ENCODE assay signal across 9 cellular contexts in genomic region chr1:53198241-53198651, GRCh38. TPM values are rescaled to one million over a fixed set of nuclear protein-coding genes. Genes with fewer than 3 reads are reported as not detected.
A peak's percentile ranks its signal among the peaks of the same experiment; 100 is the strongest.
DNase-seq lines count a peak whose midpoint lies in the region; ATAC-seq and TF ChIP-seq lines count a peak whose summit lies in the region.
"Had no signal": no experiment of that assay in that cellular context is flagged by ENCODE, and none has a peak within 500 bp of the region (broad histone marks: within the 10 kb centered on the region; RNA-seq: fewer than 3 reads in every experiment).

No MANE protein-coding gene starts in this region.

- TF ChIP-seq CTCF in SU-DHL-6 (IDR thresholded peaks at IDR 0.05; ENCODE audit: insufficient read depth, low read length, poor library complexity, severe bottlenecking) (no peak), fibroblast of pulmonary artery (IDR thresholded peaks at IDR 0.05; ENCODE audit: low read length, missing control alignments) (no peak), psoas muscle (IDR thresholded peaks at IDR 0.05) (no peak)

- H3K9me3 ChIP-seq in SU-DHL-6 (ENCODE audit: insufficient read depth, low read length) (no peaks in the 10 kb centered on the region), psoas muscle (no peaks in the 10 kb centered on the region)

- H2AFZ ChIP-seq in SU-DHL-6 (ENCODE audit: low read depth, low read length, severe bottlenecking): no peak overlapping the region

- H3F3A ChIP-seq in SU-DHL-6 (ENCODE audit: insufficient read depth): peaks cover 3% of the 10 kb centered on the region; the same call in 1 of the 2 replicates

- H3K9ac ChIP-seq in SU-DHL-6 (ENCODE audit: low read length): no peak overlapping the region

- peak; percentile 57 to 68 (median 66) for ATAC-seq in psoas muscle

- H3K36me3 ChIP-seq in SU-DHL-6 (ENCODE audit: low read length): peaks cover 9% of the 10 kb centered on the region
- peaks cover 4 to 28% of the 10 kb centered on the region in 2 donors for H3K36me3 ChIP-seq in psoas muscle (ENCODE audit: insufficient read depth in 1 of 2, low read depth in 1 of 2)

- intact Hi-C loops in psoas muscle (cut with DNase I): loop anchor here (5.0 to 10.0 kb wide), 2 partner anchors 39 to 183 kb away; partner anchors contain the start of gene MAGOH (in 1 of the 2)

- H3K27ac ChIP-seq in SU-DHL-6 (ENCODE audit: low read depth, low read length) (no peak overlapping the region), psoas muscle (peak overlapping the region; percentile 98)

- WGBS in psoas muscle, 3 donors: 25 to 43% (median 30%) methylated on average over 4 of the region's 4 CpGs

- DNase-seq in DMS 273 treated with DMSO at 0.1 percent for 48 hours (lab: John Stamatoyannopoulos, UW) (peak; percentile 20), fibroblast of pulmonary artery (ENCODE audit: low read depth) (peak; percentile 26), psoas muscle (no peak), CD1c-positive myeloid dendritic cell (ENCODE audit: extremely low spot score) (no peak), NCI-H1105 treated with DMSO at 0.1 percent for 48 hours (lab: John Stamatoyannopoulos, UW) (no peak), NCI-H2227 treated with DMSO at 0.1 percent for 48 hours (lab: John Stamatoyannopoulos, UW) (no peak)
- no peak for DNase-seq in activated CD4-positive, alpha-beta T cell treated with anti-CD3 and anti-CD28 coated beads, Interleukin-2, amount 50 U/mL, for 4 hours
- DNase-seq: NCI-H1436 had no signal

- no peaks in the 10 kb centered on the region for H3K27me3 ChIP-seq in SU-DHL-6 (ENCODE audit: low read length)
- no peaks in the 10 kb centered on the region for H3K27me3 ChIP-seq in psoas muscle (ENCODE audit: insufficient read depth in 3 of 3, low read length in 2 of 3)

- H3K4me2 ChIP-seq in SU-DHL-6 (ENCODE audit: low read depth, low read length, poor library complexity, severe bottlenecking): peak overlapping the region; percentile 90

- H3K4me3 ChIP-seq in SU-DHL-6 (ENCODE audit: insufficient read depth, low read length, poor library complexity, severe bottlenecking) (no peak overlapping the region), fibroblast of pulmonary artery (replicated peaks; ENCODE audit: low read depth, low read length) (no peak overlapping the region), psoas muscle (peak overlapping the region; percentile 93)

- H3K9me2 ChIP-seq in SU-DHL-6 (replicated peaks; ENCODE audit: insufficient read depth, low read length): no peaks in the 10 kb centered on the region

- H3K79me2 ChIP-seq in SU-DHL-6 (ENCODE audit: insufficient read depth, low read length): no peaks in the 10 kb centered on the region

- no peaks in the 10 kb centered on the region for H4K20me1 ChIP-seq in SU-DHL-6 (ENCODE audit: low read depth, low read length)

- H3K4me1 ChIP-seq in psoas muscle: peaks cover 31% of the 10 kb centered on the region

RNA-seq across cellular contexts. Expression of gene CPT2, which starts 1.6 kb away (rescaled TPM):
- total RNA-seq in psoas muscle: 10 to 100 TPM; 18.7 to 31.6 (median 22.2) TPM
- polyA plus RNA-seq in psoas muscle: 10 to 100 TPM in 1 of 3 donors, 1 to 10 TPM in 2; 8.1 to 16.8 (median 8.9) TPM

RNA-seq across cellular contexts. Expression of gene CZIB, which starts 22.2 kb away (rescaled TPM):
- 10 to 100 TPM; 50.0 to 57.3 (median 54.2) TPM for total RNA-seq in psoas muscle
- 10 to 100 TPM; 47.8 to 70.9 (median 49.3) TPM for polyA plus RNA-seq in psoas muscle

RNA-seq across cellular contexts. Expression of gene MAGOH, which starts 40.1 kb away (rescaled TPM):
- total RNA-seq in psoas muscle: 10 to 100 TPM; 15.9 to 33.6 (median 26.4) TPM
- 100 to 1,000 TPM in 1 of 3 donors, 10 to 100 TPM in 2; 47.2 to 103 (median 59.2) TPM for polyA plus RNA-seq in psoas muscle

RNA-seq across cellular contexts. Expression of gene SLC1A7, which starts 55.8 kb away (rescaled TPM):
- 1 to 10 TPM in 2 of 4 donors, under 1 TPM in 2; 0.32 to 6.2 (median 0.77) TPM for total RNA-seq in psoas muscle
- under 1 TPM; 0.04 to 0.59 (median 0.31) TPM for polyA plus RNA-seq in psoas muscle

Comparison
In these comparisons a context has a peak if more than half of its experiments do, and no peak if none do; other contexts are left out.
1. DNase-seq: peak in DMS 273 treated with DMSO at 0.1 percent for 48 hours (single experiment) and fibroblast of pulmonary artery (single experiment); none in psoas muscle (0 of 2), CD1c-positive myeloid dendritic cell (single experiment), NCI-H1105 treated with DMSO at 0.1 percent for 48 hours (single experiment), NCI-H2227 treated with DMSO at 0.1 percent for 48 hours (single experiment) and activated CD4-positive, alpha-beta T cell treated with anti-CD3 and anti-CD28 coated beads, Interleukin-2, amount 50 U/mL, for 4 hours (0 of 2).